In the genomic region with DNA sequence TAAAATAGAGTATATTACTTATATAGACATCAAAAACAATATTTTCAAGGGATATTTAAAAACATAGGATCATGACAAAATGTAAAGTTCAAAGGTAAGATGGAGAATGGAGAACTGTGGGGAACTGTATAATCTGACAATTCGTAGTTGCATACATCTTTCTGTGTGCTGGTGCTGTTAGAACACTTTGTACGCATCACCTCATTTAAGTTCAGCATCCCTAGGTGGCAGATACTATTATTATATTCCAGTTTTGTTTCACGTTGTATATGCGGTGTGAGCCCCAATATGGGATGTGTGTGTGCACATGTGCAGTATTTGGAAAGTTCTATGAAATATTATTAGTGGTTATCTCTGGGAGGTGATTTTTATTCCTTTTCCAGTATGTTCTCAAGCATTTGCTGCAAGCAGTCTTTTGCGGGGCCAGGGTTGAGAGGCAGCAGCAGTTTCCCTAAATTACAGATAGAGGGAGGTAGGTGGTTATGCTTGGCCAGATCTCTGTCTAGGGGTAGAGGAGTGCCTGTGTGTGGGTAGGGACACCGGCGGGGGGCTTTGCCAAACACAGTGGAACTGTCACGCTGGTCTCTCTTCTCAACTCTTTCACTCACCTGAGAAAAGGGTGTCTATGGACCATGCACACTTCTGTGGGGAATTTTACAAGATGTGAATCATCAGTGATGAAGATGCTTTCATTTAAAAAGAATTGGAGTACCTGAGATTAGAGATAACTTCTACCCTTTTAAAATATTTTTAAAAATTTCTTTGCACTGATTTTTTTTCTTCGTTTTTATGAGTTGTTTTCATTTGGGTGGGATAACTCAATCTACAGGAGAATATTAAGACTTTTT, we compare ENCODE assay signal across 9 cellular contexts. TPM values are rescaled to one million over a fixed set of nuclear protein-coding genes. Genes with fewer than 3 reads are reported as not detected.
DNase-seq lines count a peak whose midpoint lies in the region; ATAC-seq, FAIRE-seq and TF ChIP-seq lines count a peak whose summit lies in the region.
"Had no signal": no experiment of that assay in that cellular context is flagged by ENCODE, and none has a peak within 500 bp of the region (broad histone marks: within the 10 kb centered on the region; RNA-seq: fewer than 3 reads in every experiment).

No MANE protein-coding gene starts in this region.

- H3K9me3 ChIP-seq in left ventricle myocardium inferior (replicated peaks): no peaks in the 10 kb centered on the region
- H3K9me3 ChIP-seq in spleen: no peaks in the 10 kb centered on the region
- no peaks in the 10 kb centered on the region for H3K9me3 ChIP-seq in colonic mucosa
- H3K9me3 ChIP-seq: SJSA1 had no signal

- peak; percentile 75 for ATAC-seq in GM21723 (IDR thresholded peaks at IDR 0.05; ENCODE audit: unreplicated experiment)
- ATAC-seq in activated T-cell treated with anti-CD3 and anti-CD28 coated beads, Interleukin-2, amount 50 U/mL, for 72 hours (replicated peaks in 1 of 2): peak; percentile 87 to 93

- no peaks in the 10 kb centered on the region for H3K9me3 Mint-ChIP-seq in activated T-cell treated with anti-CD3 and anti-CD28 coated beads, Interleukin-2, amount 50 U/mL, for 72 hours

- TF ChIP-seq CTCF in D721Med (IDR thresholded peaks at IDR 0.05; ENCODE audit: insufficient read depth, missing control alignments): peak; percentile 44
- TF ChIP-seq CTCF in left ventricle myocardium inferior (IDR thresholded peaks at IDR 0.05; ENCODE audit: borderline replicate concordance): peak; percentile 72
- peak; percentile 49 to 77 (median 62) for TF ChIP-seq CTCF in spleen (IDR thresholded peaks at IDR 0.05 in 8 of 11, conservative IDR thresholded peaks at IDR 0.05 in 3 of 11)
- TF ChIP-seq CTCF in colonic mucosa (IDR thresholded peaks at IDR 0.05): no peak

- H3K27me3 Mint-ChIP-seq in activated T-cell treated with anti-CD3 and anti-CD28 coated beads, Interleukin-2, amount 50 U/mL, for 72 hours (ENCODE audit: low read depth): peaks cover 20% of the 10 kb centered on the region

- no peaks in the 10 kb centered on the region for H3K4me1 ChIP-seq in left ventricle myocardium inferior
- H3K4me1 ChIP-seq in spleen: peaks cover 0 to 32% (median 10%) of the 10 kb centered on the region in 6 donors
- no peaks in the 10 kb centered on the region for H3K4me1 ChIP-seq in colonic mucosa

- DNase-seq in D721Med (ENCODE audit: insufficient read length, low spot score): no peak
- DNase-seq in NCI-H524 treated with DMSO at 0.1 percent for 48 hours (lab: John Stamatoyannopoulos, UW): peak; percentile 68
- peak; percentile 23 to 27 for DNase-seq in activated T-cell treated with anti-CD3 and anti-CD28 coated beads, Interleukin-2, amount 50 U/mL, for 72 hours
- no peak for DNase-seq in left ventricle myocardium inferior
- DNase-seq in spleen: no peak
- DNase-seq in DMS153 treated with DMSO at 0.1 percent for 48 hours (lab: John Stamatoyannopoulos, UW; ENCODE audit: unreplicated experiment): no peak
- no peak for DNase-seq in colonic mucosa

- H3K4me3 ChIP-seq in left ventricle myocardium inferior: no peak overlapping the region
- H3K4me3 ChIP-seq in spleen: no peak overlapping the region
- no peak overlapping the region for H3K4me3 ChIP-seq in colonic mucosa
- H3K4me3 ChIP-seq: SJSA1 had no signal

- no peak for FAIRE-seq in D721Med (lab: Jason Lieb, UNC)

- no peak for TF ChIP-seq POLR2A in spleen (IDR thresholded peaks at IDR 0.05)

- H3K4me1 Mint-ChIP-seq in activated T-cell treated with anti-CD3 and anti-CD28 coated beads, Interleukin-2, amount 50 U/mL, for 72 hours (ENCODE audit: low read depth): peaks cover 9% of the 10 kb centered on the region

- H3K36me3 Mint-ChIP-seq in activated T-cell treated with anti-CD3 and anti-CD28 coated beads, Interleukin-2, amount 50 U/mL, for 72 hours (ENCODE audit: insufficient read depth in 2 of 2): peaks cover 2% of the 10 kb centered on the region in 2 donors

- WGBS in spleen, 5 donors: 32 to 46% (median 38%) methylated on average over 9 of the region's 9 CpGs

- intact Hi-C loops in left ventricle myocardium inferior (cut with micrococcal nuclease) (loop anchor here (10.0 kb wide), 1 partner anchor 125 kb away; no protein-coding TSS in a partner anchor), spleen (cut with DNase I; ENCODE audit: low total_unique reads) (loop anchor here (5.0 to 10.0 kb wide), 2 partner anchors 65 to 123 kb away; a partner anchor contains a TSS), colonic mucosa (cut with DNase I) (loop anchor here (5.0 to 10.0 kb wide), 2 partner anchors 123 to 185 kb away; no protein-coding TSS in a partner anchor)

- no peak overlapping the region for H3K27ac Mint-ChIP-seq in activated T-cell treated with anti-CD3 and anti-CD28 coated beads, Interleukin-2, amount 50 U/mL, for 72 hours

- H3K27me3 ChIP-seq in left ventricle myocardium inferior (ENCODE audit: low read depth) (no peaks in the 10 kb centered on the region), spleen (replicated peaks in 1 of 7) (no peaks in the 10 kb centered on the region), colonic mucosa (no peaks in the 10 kb centered on the region)
- H3K27me3 ChIP-seq: SJSA1 had no signal

- H3K9ac ChIP-seq in colonic mucosa (ENCODE audit: low read depth in 2 of 2, low read length in 2 of 2): no peak overlapping the region

- H3K36me3 ChIP-seq in left ventricle myocardium inferior (no peaks in the 10 kb centered on the region), spleen (no peaks in the 10 kb centered on the region), colonic mucosa (no peaks in the 10 kb centered on the region)
- H3K36me3 ChIP-seq: SJSA1 had no signal

- H3K27ac ChIP-seq in left ventricle myocardium inferior (replicated peaks) (no peak overlapping the region), spleen (peak overlapping the region in 1 of 8 donors; percentile 12), colonic mucosa (no peak overlapping the region)
- H3K27ac ChIP-seq: SJSA1 had no signal

- no peak overlapping the region for H3K4me3 Mint-ChIP-seq in activated T-cell treated with anti-CD3 and anti-CD28 coated beads, Interleukin-2, amount 50 U/mL, for 72 hours

RNA-seq across cellular contexts. Expression of a gene that starts 55.6 kb away (rescaled TPM):
- 10 to 100 TPM; 56.3 to 72.3 TPM for total RNA-seq in activated T-cell treated with anti-CD3 and anti-CD28 coated beads, Interleukin-2, amount 50 U/mL, for 72 hours
- total RNA-seq in left ventricle myocardium inferior (7.2 TPM), spleen (100 to 1,000 TPM in 4 of 7 donors, 10 to 100 TPM in 3; 43.7 to 268 (median 106) TPM), colonic mucosa (1 to 10 TPM; 5.0 to 5.1 TPM)
- polyA plus RNA-seq in spleen: 10 to 100 TPM; 36.8 to 58.5 (median 44.1) TPM

Comparison
In these comparisons a context has a peak if more than half of its experiments do, and no peak if none do; other contexts are left out.
1. DNase-seq: peak in NCI-H524 treated with DMSO at 0.1 percent for 48 hours (single experiment) and activated T-cell treated with anti-CD3 and anti-CD28 coated beads, Interleukin-2, amount 50 U/mL, for 72 hours (2 of 2); none in D721Med (single experiment), left ventricle myocardium inferior (single experiment), spleen (single experiment), DMS153 treated with DMSO at 0.1 percent for 48 hours (single experiment) and colonic mucosa (single experiment).